In genomic region chr5:157571357-157571827, GRCh38 we compare ENCODE assay signal across 1 cellular context.
TF ChIP-seq lines count a peak whose summit lies in the region.

No MANE protein-coding gene starts in this region.

TF ChIP-seq in K562, 482 proteins besides CTCF, POLR2A, EP300 and RAD21 (continued from another document):
- no peak for TF ChIP-seq CHD4 (IDR thresholded peaks at IDR 0.05; ENCODE audit: insufficient read depth, insufficient replicate concordance, low read depth, low read length, poor library complexity, severe bottlenecking)
- TF ChIP-seq, protein P1, sequence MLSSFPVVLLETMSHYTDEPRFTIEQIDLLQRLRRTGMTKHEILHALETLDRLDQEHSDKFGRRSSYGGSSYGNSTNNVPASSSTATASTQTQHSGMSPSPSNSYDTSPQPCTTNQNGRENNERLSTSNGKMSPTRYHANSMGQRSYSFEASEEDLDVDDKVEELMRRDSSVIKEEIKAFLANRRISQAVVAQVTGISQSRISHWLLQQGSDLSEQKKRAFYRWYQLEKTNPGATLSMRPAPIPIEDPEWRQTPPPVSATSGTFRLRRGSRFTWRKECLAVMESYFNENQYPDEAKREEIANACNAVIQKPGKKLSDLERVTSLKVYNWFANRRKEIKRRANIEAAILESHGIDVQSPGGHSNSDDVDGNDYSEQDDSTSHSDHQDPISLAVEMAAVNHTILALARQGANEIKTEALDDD (IDR thresholded peaks at IDR 0.05): peak; percentile 79
- TF ChIP-seq CTBP1 (IDR thresholded peaks at IDR 0.05; ENCODE audit: borderline replicate concordance): peak; percentile 53; the same call in 1 of the 2 replicates
- TF ChIP-seq FOSL1 (tag; conservative IDR thresholded peaks at IDR 0.05): peak; percentile 63
- peak; percentile 71 for TF ChIP-seq MEF2D (tag; conservative IDR thresholded peaks at IDR 0.05; ENCODE audit: low read depth)
- no peak for TF ChIP-seq RFX7 (CRISPR knock-in tag; IDR thresholded peaks at IDR 0.05)
- peak; percentile 20 to 33; a peak in 1 of 4 replicates for TF ChIP-seq NRF1 (conservative IDR thresholded peaks at IDR 0.05 in 1 of 2, IDR thresholded peaks at IDR 0.05 in 1 of 2)
- no peak for TF ChIP-seq MAFK (IDR thresholded peaks at IDR 0.05; ENCODE audit: low read length)
- TF ChIP-seq RBM22 (IDR thresholded peaks at IDR 0.05; ENCODE audit: low read depth, low read length, poor library complexity, severe bottlenecking): no peak
- TF ChIP-seq ZNF511 (CRISPR knock-in tag; IDR thresholded peaks at IDR 0.05): no peak
- TF ChIP-seq CCNT2 (IDR thresholded peaks at IDR 0.05; ENCODE audit: borderline replicate concordance, extremely low read depth, insufficient read length, low read depth, low read length): no peak
- peak; percentile 18; the same call in 1 of the 2 replicates for TF ChIP-seq CBFA2T3 (IDR thresholded peaks at IDR 0.05)
- TF ChIP-seq SPI1 (IDR thresholded peaks at IDR 0.05; ENCODE audit: borderline replicate concordance, low read depth, low read length): peak; percentile 62; the same call in 1 of the 2 replicates
- peak; percentile 77; the same call in 1 of the 2 replicates for TF ChIP-seq ATF3 (IDR thresholded peaks at IDR 0.05)
- no peak for TF ChIP-seq ATF3 (CRISPR knock-in tag; conservative IDR thresholded peaks at IDR 0.05)
- no peak for TF ChIP-seq CREB5 (CRISPR knock-in tag; IDR thresholded peaks at IDR 0.05)
- TF ChIP-seq SMARCA4 (IDR thresholded peaks at IDR 0.05): peak; percentile 57; the same call in 1 of the 2 replicates
- TF ChIP-seq JUND (IDR thresholded peaks at IDR 0.05; ENCODE audit: borderline replicate concordance, low read depth, low read length): peak; percentile 87
- TF ChIP-seq JUND (tag; IDR thresholded peaks at IDR 0.05; ENCODE audit: borderline replicate concordance, low read depth, low read length): peak; percentile 90; the same call in 2 of the 3 replicates
- peak; percentile 26 for TF ChIP-seq E2F8 (IDR thresholded peaks at IDR 0.05; ENCODE audit: low read depth, partially characterized antibody)
- TF ChIP-seq SMARCE1 (IDR thresholded peaks at IDR 0.05): peak; percentile 74; the same call in 1 of the 2 replicates
- TF ChIP-seq TEAD4 (IDR thresholded peaks at IDR 0.05; ENCODE audit: low read length): 0 out of 2 replicates have a peak, but pooled peaks have one; percentile 5
- TF ChIP-seq TEAD4 (CRISPR knock-in tag; IDR thresholded peaks at IDR 0.05; ENCODE audit: borderline replicate concordance): no peak
- TF ChIP-seq MCM2 (IDR thresholded peaks at IDR 0.05; ENCODE audit: low read depth): no peak
- TF ChIP-seq, protein P2, sequence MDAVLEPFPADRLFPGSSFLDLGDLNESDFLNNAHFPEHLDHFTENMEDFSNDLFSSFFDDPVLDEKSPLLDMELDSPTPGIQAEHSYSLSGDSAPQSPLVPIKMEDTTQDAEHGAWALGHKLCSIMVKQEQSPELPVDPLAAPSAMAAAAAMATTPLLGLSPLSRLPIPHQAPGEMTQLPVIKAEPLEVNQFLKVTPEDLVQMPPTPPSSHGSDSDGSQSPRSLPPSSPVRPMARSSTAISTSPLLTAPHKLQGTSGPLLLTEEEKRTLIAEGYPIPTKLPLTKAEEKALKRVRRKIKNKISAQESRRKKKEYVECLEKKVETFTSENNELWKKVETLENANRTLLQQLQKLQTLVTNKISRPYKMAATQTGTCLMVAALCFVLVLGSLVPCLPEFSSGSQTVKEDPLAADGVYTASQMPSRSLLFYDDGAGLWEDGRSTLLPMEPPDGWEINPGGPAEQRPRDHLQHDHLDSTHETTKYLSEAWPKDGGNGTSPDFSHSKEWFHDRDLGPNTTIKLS (IDR thresholded peaks at IDR 0.05; ENCODE audit: borderline replicate concordance, low read depth): 0 out of 2 replicates have a peak, but pooled peaks have one; percentile 27
TF ChIP-seq in K562: peak in this region for 25.
